Comparison of ENCODE assay signal across 22 cellular contexts in the genomic region with DNA sequence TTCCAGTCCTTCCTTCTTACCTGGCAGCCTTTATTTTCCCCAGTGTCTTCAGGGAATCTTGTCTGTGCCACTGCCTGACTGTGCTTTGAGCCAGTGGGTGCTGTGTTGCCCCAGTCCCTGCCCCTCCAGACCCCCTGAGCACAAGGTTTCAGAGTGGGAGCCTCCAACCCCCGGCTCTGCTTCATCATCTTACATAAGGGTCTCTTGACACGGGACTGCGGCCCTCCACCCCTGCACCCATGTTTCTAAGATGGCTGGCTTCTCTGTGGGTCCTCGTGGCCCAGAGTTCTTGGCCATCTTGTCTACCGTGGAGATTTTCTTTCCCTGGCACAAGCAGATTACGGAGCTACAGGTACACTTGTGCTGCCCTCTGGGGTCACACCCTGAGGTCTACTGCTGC.
A peak's percentile ranks its signal among the peaks of the same experiment; 100 is the strongest.
DNase-seq lines count a peak whose midpoint lies in the region; ATAC-seq and TF ChIP-seq lines count a peak whose summit lies in the region.
"Had no signal": no experiment of that assay in that cellular context is flagged by ENCODE, and none has a peak within 500 bp of the region (broad histone marks: within the 10 kb centered on the region; RNA-seq: fewer than 3 reads in every experiment).

No MANE protein-coding gene starts in this region.

- H3K4me2 ChIP-seq in GM23338: no peak overlapping the region
- H3K4me2 ChIP-seq: BLaER1 treated with 17β-estradiol and CSF1 and Interleukin-3, amounts not matched to agents 10 nM and 100 nM; PC-9 had no signal

- H3K9me3 Mint-ChIP-seq in GM23338 (no peaks in the 10 kb centered on the region), nephron progenitor cell (no peaks in the 10 kb centered on the region)
- H3K9me3 Mint-ChIP-seq: CD4-positive, alpha-beta memory T cell had no signal

- H3K27me3 ChIP-seq in GM23338 (ENCODE audit: insufficient read depth): no peaks in the 10 kb centered on the region
- no peaks in the 10 kb centered on the region for H3K27me3 ChIP-seq in testis
- H3K27me3 ChIP-seq: BLaER1 treated with 17β-estradiol and CSF1 and Interleukin-3, amounts not matched to agents 10 nM and 100 nM had no signal

- H3K36me3 ChIP-seq in GM23338 (ENCODE audit: insufficient read depth): no peaks in the 10 kb centered on the region
- H3K36me3 ChIP-seq in testis (ENCODE audit: low read depth, missing control alignments): no peaks in the 10 kb centered on the region
- H3K36me3 ChIP-seq: BLaER1 treated with 17β-estradiol and CSF1 and Interleukin-3, amounts not matched to agents 10 nM and 100 nM; HAP-1 had no signal

- no peaks in the 10 kb centered on the region for H4K20me1 ChIP-seq in GM23338 (replicated peaks; ENCODE audit: insufficient read depth)
- H4K20me1 ChIP-seq: BLaER1 treated with 17β-estradiol and CSF1 and Interleukin-3, amounts not matched to agents 10 nM and 100 nM had no signal

- intact Hi-C loops in testis (cut with DNase I; ENCODE audit: low total_unique reads): no loop called here

- no peak for TF ChIP-seq POLR2A in testis (IDR thresholded peaks at IDR 0.05)

- H3K9me3 ChIP-seq in testis: no peaks in the 10 kb centered on the region
- H3K9me3 ChIP-seq: BLaER1 treated with 17β-estradiol and CSF1 and Interleukin-3, amounts not matched to agents 10 nM and 100 nM; HAP-1 had no signal

- peaks cover 4% of the 10 kb centered on the region; the same call in 1 of the 3 replicates for H3K36me3 Mint-ChIP-seq in GM23338 (ENCODE audit: low read depth)
- no peaks in the 10 kb centered on the region for H3K36me3 Mint-ChIP-seq in nephron progenitor cell (ENCODE audit: low read depth)
- H3K36me3 Mint-ChIP-seq: CD4-positive, alpha-beta memory T cell had no signal

- H3K27ac ChIP-seq in GM23338 (ENCODE audit: low read depth) (no peak overlapping the region), testis (no peak overlapping the region)
- H3K27ac ChIP-seq: BLaER1 treated with 17β-estradiol and CSF1 and Interleukin-3, amounts not matched to agents 10 nM and 100 nM; HL-60; PC-9; RWPE1 had no signal

- H3K4me3 Mint-ChIP-seq in GM23338 (no peak overlapping the region), nephron progenitor cell (no peak overlapping the region)
- H3K4me3 Mint-ChIP-seq: CD4-positive, alpha-beta memory T cell had no signal

- TF ChIP-seq CTCF in GM23338 (conservative IDR thresholded peaks at IDR 0.05; ENCODE audit: low read depth in 2 of 2): no peak
- TF ChIP-seq CTCF in nephron progenitor cell (IDR thresholded peaks at IDR 0.05): no peak
- TF ChIP-seq CTCF in testis (IDR thresholded peaks at IDR 0.05): no peak

- no peak overlapping the region for H2AFZ ChIP-seq in GM23338
- H2AFZ ChIP-seq: PC-9 had no signal

- 0 out of 2 replicates have a peak, but pooled peaks cover 2% of the 10 kb centered on the region for H3F3A ChIP-seq in GM23338 (replicated peaks; ENCODE audit: low read depth)

- DNase-seq in activated effector memory CD4-positive, alpha-beta T cell treated with anti-CD3 and anti-CD28 coated beads, Interleukin-2, amount 50 U/mL, for 16 hours: peak; percentile 42
- no peak for DNase-seq in activated effector memory CD4-positive, alpha-beta T cell treated with Interleukin-2 at 50 U/mL for 16 hours
- DNase-seq in GM23338 (ENCODE audit: low spot score): no peak
- no peak for DNase-seq in nephron progenitor cell
- peak; percentile 8 for DNase-seq in testis
- DNase-seq in COLO829 (ENCODE audit: low spot score): no peak
- DNase-seq: CD4-positive, alpha-beta memory T cell; GDM1; MM.1S; NCI-H1092; NCI-H1436; NCI-H187 treated with DMSO at 0.1 percent for 48 hours; NCI-H2107; PC-9; SIG-M5 had no signal

- H3K4me1 ChIP-seq in GM23338 (ENCODE audit: insufficient read depth) (peaks cover 30% of the 10 kb centered on the region), testis (no peaks in the 10 kb centered on the region)
- H3K4me1 ChIP-seq: BLaER1 treated with 17β-estradiol and CSF1 and Interleukin-3, amounts not matched to agents 10 nM and 100 nM; HAP-1 had no signal

- H3K4me1 Mint-ChIP-seq in GM23338 (peaks cover 51% of the 10 kb centered on the region), nephron progenitor cell (peaks cover 5% of the 10 kb centered on the region)
- H3K4me1 Mint-ChIP-seq: CD4-positive, alpha-beta memory T cell had no signal

- no peaks in the 10 kb centered on the region for H3K79me2 ChIP-seq in GM23338 (replicated peaks; ENCODE audit: insufficient read depth)

- peaks cover 9% of the 10 kb centered on the region for H3K27me3 Mint-ChIP-seq in GM23338 (ENCODE audit: insufficient read depth, low read depth, poor library complexity)
- peaks cover 10% of the 10 kb centered on the region for H3K27me3 Mint-ChIP-seq in nephron progenitor cell (ENCODE audit: low read depth, poor library complexity)

- H3K27ac Mint-ChIP-seq in GM23338 (peak overlapping the region; percentile 81; the same call in 1 of the 2 replicates), nephron progenitor cell (peak overlapping the region; percentile 68)
- H3K27ac Mint-ChIP-seq: CD4-positive, alpha-beta memory T cell had no signal

- no peaks in the 10 kb centered on the region for H3K9me2 ChIP-seq in GM23338 (ENCODE audit: insufficient read depth)

- ATAC-seq in GM23338: no peak
- ATAC-seq in HG03045 (IDR thresholded peaks at IDR 0.05; ENCODE audit: unreplicated experiment): no peak
- ATAC-seq: HepG2, K562 had no signal

- 90 to 91% methylated on average over 4 to 6 of the region's 6 CpGs for WGBS in testis, 2 donors

- no peak overlapping the region for H3K4me3 ChIP-seq in GM23338
- H3K4me3 ChIP-seq in testis: no peak overlapping the region
- H3K4me3 ChIP-seq: BLaER1 treated with 17β-estradiol and CSF1 and Interleukin-3, amounts not matched to agents 10 nM and 100 nM; HAP-1; K562; PC-9 had no signal

TF ChIP-seq in GM23338, 12 proteins besides CTCF, POLR2A, EP300 and RAD21 (continues in another document):
- no peak for TF ChIP-seq ZNF331 (CRISPR knock-in tag; IDR thresholded peaks at IDR 0.05; ENCODE audit: low read depth)
- no peak for TF ChIP-seq JUNB (IDR thresholded peaks at IDR 0.05; ENCODE audit: unreplicated experiment)
- no peak for TF ChIP-seq EZH2 (IDR thresholded peaks at IDR 0.05; ENCODE audit: low read depth, unreplicated experiment)
- TF ChIP-seq, protein P1, sequence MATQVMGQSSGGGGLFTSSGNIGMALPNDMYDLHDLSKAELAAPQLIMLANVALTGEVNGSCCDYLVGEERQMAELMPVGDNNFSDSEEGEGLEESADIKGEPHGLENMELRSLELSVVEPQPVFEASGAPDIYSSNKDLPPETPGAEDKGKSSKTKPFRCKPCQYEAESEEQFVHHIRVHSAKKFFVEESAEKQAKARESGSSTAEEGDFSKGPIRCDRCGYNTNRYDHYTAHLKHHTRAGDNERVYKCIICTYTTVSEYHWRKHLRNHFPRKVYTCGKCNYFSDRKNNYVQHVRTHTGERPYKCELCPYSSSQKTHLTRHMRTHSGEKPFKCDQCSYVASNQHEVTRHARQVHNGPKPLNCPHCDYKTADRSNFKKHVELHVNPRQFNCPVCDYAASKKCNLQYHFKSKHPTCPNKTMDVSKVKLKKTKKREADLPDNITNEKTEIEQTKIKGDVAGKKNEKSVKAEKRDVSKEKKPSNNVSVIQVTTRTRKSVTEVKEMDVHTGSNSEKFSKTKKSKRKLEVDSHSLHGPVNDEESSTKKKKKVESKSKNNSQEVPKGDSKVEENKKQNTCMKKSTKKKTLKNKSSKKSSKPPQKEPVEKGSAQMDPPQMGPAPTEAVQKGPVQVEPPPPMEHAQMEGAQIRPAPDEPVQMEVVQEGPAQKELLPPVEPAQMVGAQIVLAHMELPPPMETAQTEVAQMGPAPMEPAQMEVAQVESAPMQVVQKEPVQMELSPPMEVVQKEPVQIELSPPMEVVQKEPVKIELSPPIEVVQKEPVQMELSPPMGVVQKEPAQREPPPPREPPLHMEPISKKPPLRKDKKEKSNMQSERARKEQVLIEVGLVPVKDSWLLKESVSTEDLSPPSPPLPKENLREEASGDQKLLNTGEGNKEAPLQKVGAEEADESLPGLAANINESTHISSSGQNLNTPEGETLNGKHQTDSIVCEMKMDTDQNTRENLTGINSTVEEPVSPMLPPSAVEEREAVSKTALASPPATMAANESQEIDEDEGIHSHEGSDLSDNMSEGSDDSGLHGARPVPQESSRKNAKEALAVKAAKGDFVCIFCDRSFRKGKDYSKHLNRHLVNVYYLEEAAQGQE (IDR thresholded peaks at IDR 0.05; ENCODE audit: unreplicated experiment): no peak
- no peak for TF ChIP-seq EZH2phosphoT487 (IDR thresholded peaks at IDR 0.05; ENCODE audit: unreplicated experiment)
- TF ChIP-seq ZNF114 (CRISPR knock-in tag; IDR thresholded peaks at IDR 0.05): no peak

Comparison
In these comparisons a context has a peak if more than half of its experiments do, and no peak if none do; other contexts are left out.
1. DNase-seq: peak in activated effector memory CD4-positive, alpha-beta T cell treated with anti-CD3 and anti-CD28 coated beads, Interleukin-2, amount 50 U/mL, for 16 hours (single experiment) and testis (single experiment); none in activated effector memory CD4-positive, alpha-beta T cell treated with Interleukin-2 at 50 U/mL for 16 hours (single experiment), GM23338 (single experiment), nephron progenitor cell (single experiment) and COLO829 (single experiment).